In the genomic region with DNA sequence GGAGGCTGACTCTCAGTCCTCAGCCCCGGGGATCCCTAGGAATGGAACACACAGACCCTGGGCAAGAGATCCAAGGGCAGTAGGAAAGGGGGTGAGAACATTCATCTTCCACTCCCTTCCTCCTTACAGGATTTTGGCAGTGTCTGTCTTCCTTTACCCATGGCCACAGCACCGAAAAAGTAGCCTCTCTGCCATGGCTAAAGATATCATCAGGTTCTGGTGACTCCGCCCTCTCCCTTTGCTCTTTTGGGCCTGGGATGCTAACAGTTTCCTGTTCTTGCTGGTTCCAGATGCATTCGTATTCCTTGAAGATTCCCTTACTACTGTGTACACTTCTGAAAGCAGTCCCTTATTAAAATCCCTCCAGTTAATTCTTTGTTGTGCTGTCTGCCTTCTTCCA, we compare ENCODE assay signal across 23 cellular contexts. TPM values are rescaled to one million over a fixed set of nuclear protein-coding genes. Genes with fewer than 3 reads are reported as not detected.
A peak's percentile ranks its signal among the peaks of the same experiment; 100 is the strongest.
DNase-seq lines count a peak whose midpoint lies in the region; ATAC-seq and TF ChIP-seq lines count a peak whose summit lies in the region.
"Had no signal": no experiment of that assay in that cellular context is flagged by ENCODE, and none has a peak within 500 bp of the region (broad histone marks: within the 10 kb centered on the region; RNA-seq: fewer than 3 reads in every experiment).

No MANE protein-coding gene starts in this region.

- H3K36me3 Mint-ChIP-seq in chondrocyte (ENCODE audit: low read depth) = no peaks in the 10 kb centered on the region
- H3K36me3 Mint-ChIP-seq: naive thymus-derived CD4-positive, alpha-beta T cell had no signal

- CTCF ChIA-PET in mammary epithelial cell (lab: Charles Lee; ENCODE audit: low non-redundant PET) = no interaction called here

- H3K4me1 Mint-ChIP-seq in chondrocyte (ENCODE audit: low read depth) = peaks cover 23% of the 10 kb centered on the region
- H3K4me1 Mint-ChIP-seq: central memory CD8-positive, alpha-beta T cell; naive thymus-derived CD4-positive, alpha-beta T cell; stimulated activated naive CD8-positive, alpha-beta T cell treated with anti-CD3 and anti-CD28 coated beads, Interleukin-15, amount 100 ng/mL, for 72 hours had no signal

- H3K27me3 ChIP-seq in mammary epithelial cell (ENCODE audit: insufficient read depth, low read length) (no peaks in the 10 kb centered on the region), breast epithelium (no peaks in the 10 kb centered on the region), hepatocyte (no peaks in the 10 kb centered on the region), uterus (no peaks in the 10 kb centered on the region), left lung (no peaks in the 10 kb centered on the region)
- H3K27me3 ChIP-seq: BLaER1 treated with 17β-estradiol and CSF1 and Interleukin-3, amounts not matched to agents 10 nM and 100 nM; upper lobe of right lung had no signal

- TF ChIP-seq CTCF in mammary epithelial cell (conservative IDR thresholded peaks at IDR 0.05 in 1 of 2, IDR thresholded peaks at IDR 0.05 in 1 of 2; ENCODE audit: extremely low read depth in 1 of 2, insufficient read depth in 1 of 2, low read depth in 1 of 2, low read length in 2 of 2) = no peak
- TF ChIP-seq CTCF in breast epithelium (IDR thresholded peaks at IDR 0.05) = no peak
- no peak for TF ChIP-seq CTCF in hepatocyte (IDR thresholded peaks at IDR 0.05; ENCODE audit: poor library complexity)
- TF ChIP-seq CTCF in uterus (IDR thresholded peaks at IDR 0.05) = no peak
- no peak for TF ChIP-seq CTCF in left lung (IDR thresholded peaks at IDR 0.05)
- TF ChIP-seq CTCF in mucosa of descending colon (IDR thresholded peaks at IDR 0.05) = no peak
- TF ChIP-seq CTCF in chondrocyte (IDR thresholded peaks at IDR 0.05) = no peak

- BruUV-seq in mammary epithelial cell (replicated peaks; lab: Mats Ljungman, UMichigan) = no TSS peak

- dilution Hi-C loops in mammary epithelial cell (cut with HindIII; ENCODE audit: low sequenced_read_pairs) = no loop called here

- H3K9me3 Mint-ChIP-seq in chondrocyte (ENCODE audit: low read depth) = no peaks in the 10 kb centered on the region
- H3K9me3 Mint-ChIP-seq: central memory CD8-positive, alpha-beta T cell; stimulated activated naive CD8-positive, alpha-beta T cell treated with anti-CD3 and anti-CD28 coated beads, Interleukin-15, amount 100 ng/mL, for 72 hours had no signal

- H3K4me2 ChIP-seq in mammary epithelial cell (ENCODE audit: insufficient read depth, low read depth, low read length) (no peak overlapping the region), hepatocyte (no peak overlapping the region)

- H2AFZ ChIP-seq in mammary epithelial cell (ENCODE audit: low read depth, low read length) = peak overlapping the region; percentile 34
- no peak overlapping the region for H2AFZ ChIP-seq in hepatocyte

- DNase-seq in mammary epithelial cell = no peak
- no peak for DNase-seq in breast epithelium (ENCODE audit: low spot score in 2 of 2)
- peak; percentile 24 for DNase-seq in astrocyte of the hippocampus (ENCODE audit: low read depth, low spot score)
- no peak for DNase-seq in hepatocyte (ENCODE audit: low spot score)
- DNase-seq in uterus = peak in 1 of 2 donors; percentile 40
- DNase-seq in left lung = no peak
- DNase-seq in mucosa of descending colon = no peak
- no peak for DNase-seq in chondrocyte (ENCODE audit: low spot score)
- DNase-seq: 8988T; activated CD4-positive, alpha-beta T cell treated with anti-CD3 and anti-CD28 coated beads, Interleukin-2, amount 50 U/mL, for 1 hour; activated gamma-delta T cell treated with Interleukin-2 at 50 U/mL for 16 hours; lower lobe of right lung; naive thymus-derived CD4-positive, alpha-beta T cell; NCI-H1092 treated with DMSO at 0.1 percent for 48 hours; NCI-H510A; stimulated activated CD4-positive, alpha-beta T cell treated with anti-CD3 and anti-CD28 coated beads, Interleukin-4, amount 100 ng/mL, for 1 hour; stimulated activated naive CD8-positive, alpha-beta T cell treated with anti-CD3 and anti-CD28 coated beads, Interleukin-15, amount 100 ng/mL, for 72 hours; T-helper 1 cell; upper lobe of right lung had no signal

- in situ Hi-C loops in mammary epithelial cell (cut with MboI; ENCODE audit: low sequenced_read_pairs in 2 of 2) = no loop called here

- H3K9me2 ChIP-seq in hepatocyte (replicated peaks; ENCODE audit: insufficient read depth) = no peaks in the 10 kb centered on the region

- H3K27ac ChIP-seq in mammary epithelial cell (ENCODE audit: insufficient read depth, low read depth, low read length) = no peak overlapping the region
- peak overlapping the region in 1 of 2 donors; percentile 11 for H3K27ac ChIP-seq in breast epithelium
- peak overlapping the region; percentile 2 for H3K27ac ChIP-seq in hepatocyte
- peak overlapping the region; percentile 52 to 73 for H3K27ac ChIP-seq in uterus
- no peak overlapping the region for H3K27ac ChIP-seq in left lung
- H3K27ac ChIP-seq: lower lobe of right lung, upper lobe of right lung had no signal

- H3K4me1 ChIP-seq in mammary epithelial cell (ENCODE audit: insufficient read depth, low read length) (peaks cover 29% of the 10 kb centered on the region), breast epithelium (no peaks in the 10 kb centered on the region), hepatocyte (ENCODE audit: insufficient read depth) (peaks cover 16% of the 10 kb centered on the region), uterus (peaks cover 0 to 5% of the 10 kb centered on the region in 2 donors), left lung (peaks cover 0 to 6% of the 10 kb centered on the region in 2 donors), mucosa of descending colon (ENCODE audit: low read depth) (no peaks in the 10 kb centered on the region)
- H3K4me1 ChIP-seq: lower lobe of right lung had no signal

- WGBS in mammary epithelial cell (ENCODE audit: low coverage, missing lambda C conversion rate) = 79% methylated on average over 4 of the region's 4 CpGs
- WGBS in hepatocyte (ENCODE audit: low lambda C conversion rate, missing lambda C conversion rate) = 73% methylated on average over 4 of the region's 4 CpGs

- H4K20me1 ChIP-seq in mammary epithelial cell (ENCODE audit: insufficient read depth, low read length) = no peaks in the 10 kb centered on the region
- no peaks in the 10 kb centered on the region for H4K20me1 ChIP-seq in hepatocyte (ENCODE audit: insufficient read depth, poor library complexity, severe bottlenecking)
- H4K20me1 ChIP-seq: BLaER1 treated with 17β-estradiol and CSF1 and Interleukin-3, amounts not matched to agents 10 nM and 100 nM had no signal

- H3K4me3 Mint-ChIP-seq in chondrocyte (ENCODE audit: unreplicated experiment) = no peak overlapping the region
- H3K4me3 Mint-ChIP-seq: central memory CD8-positive, alpha-beta T cell; naive thymus-derived CD4-positive, alpha-beta T cell; stimulated activated naive CD8-positive, alpha-beta T cell treated with anti-CD3 and anti-CD28 coated beads, Interleukin-15, amount 100 ng/mL, for 72 hours had no signal

- H3K9ac ChIP-seq in mammary epithelial cell (ENCODE audit: insufficient read depth, low read length) = no peak overlapping the region

- no peak overlapping the region for H3K27ac Mint-ChIP-seq in chondrocyte (ENCODE audit: unreplicated experiment)
- H3K27ac Mint-ChIP-seq: naive thymus-derived CD4-positive, alpha-beta T cell; progenitor cell of endocrine pancreas; stimulated activated naive CD8-positive, alpha-beta T cell treated with anti-CD3 and anti-CD28 coated beads, Interleukin-15, amount 100 ng/mL, for 72 hours had no signal

- ATAC-seq in left lung (no peak), mucosa of descending colon (no peak)
- ATAC-seq: lower lobe of right lung; naive thymus-derived CD4-positive, alpha-beta T cell; Right ventricle myocardium inferior; stimulated activated naive CD8-positive, alpha-beta T cell treated with anti-CD3 and anti-CD28 coated beads, Interleukin-15, amount 100 ng/mL, for 72 hours; upper lobe of right lung had no signal

- TF ChIP-seq POLR2A in breast epithelium (IDR thresholded peaks at IDR 0.05) = no peak
- no peak for TF ChIP-seq POLR2A in uterus (IDR thresholded peaks at IDR 0.05)

- no peak overlapping the region for H3K4me3 ChIP-seq in mammary epithelial cell (replicated peaks in 1 of 3; ENCODE audit: insufficient read depth in 1 of 3, low read depth in 2 of 3, low read length in 3 of 3)
- no peak overlapping the region for H3K4me3 ChIP-seq in breast epithelium
- no peak overlapping the region for H3K4me3 ChIP-seq in hepatocyte
- H3K4me3 ChIP-seq in uterus = no peak overlapping the region
- no peak overlapping the region for H3K4me3 ChIP-seq in left lung
- H3K4me3 ChIP-seq in mucosa of descending colon = no peak overlapping the region
- H3K4me3 ChIP-seq: BLaER1 treated with 17β-estradiol and CSF1 and Interleukin-3, amounts not matched to agents 10 nM and 100 nM; lower lobe of right lung; upper lobe of right lung had no signal

- H3K79me2 ChIP-seq in mammary epithelial cell (ENCODE audit: insufficient read depth, low read length) (no peaks in the 10 kb centered on the region), hepatocyte (no peaks in the 10 kb centered on the region)

- H3K9me3 ChIP-seq in mammary epithelial cell (replicated peaks; ENCODE audit: insufficient read depth, low read length) = no peaks in the 10 kb centered on the region
- no peaks in the 10 kb centered on the region for H3K9me3 ChIP-seq in breast epithelium
- H3K9me3 ChIP-seq in hepatocyte (ENCODE audit: low read depth) = no peaks in the 10 kb centered on the region
- no peaks in the 10 kb centered on the region for H3K9me3 ChIP-seq in uterus
- no peaks in the 10 kb centered on the region for H3K9me3 ChIP-seq in left lung
- H3K9me3 ChIP-seq in mucosa of descending colon = no peaks in the 10 kb centered on the region
- H3K9me3 ChIP-seq: BLaER1 treated with 17β-estradiol and CSF1 and Interleukin-3, amounts not matched to agents 10 nM and 100 nM; lower lobe of right lung; upper lobe of right lung had no signal

- intact Hi-C loops in mammary epithelial cell (cut with micrococcal nuclease) = no loop called here
- intact Hi-C loops in breast epithelium (cut with DNase I; ENCODE audit: low total_unique reads) = no loop called here
- intact Hi-C loops in uterus (cut with DNase I; ENCODE audit: low total_unique reads) = no loop called here
- intact Hi-C loops in left lung (cut with DNase I) = no loop called here
- intact Hi-C loops in mucosa of descending colon (cut with DNase I, micrococcal nuclease) = no loop called here

- H3K36me3 ChIP-seq in mammary epithelial cell (ENCODE audit: insufficient read depth, low read length) (no peaks in the 10 kb centered on the region), breast epithelium (no peaks in the 10 kb centered on the region), hepatocyte (replicated peaks; ENCODE audit: insufficient read depth, low read depth) (no peaks in the 10 kb centered on the region), uterus (no peaks in the 10 kb centered on the region), left lung (no peaks in the 10 kb centered on the region), mucosa of descending colon (ENCODE audit: low read depth) (no peaks in the 10 kb centered on the region)
- H3K36me3 ChIP-seq: BLaER1 treated with 17β-estradiol and CSF1 and Interleukin-3, amounts not matched to agents 10 nM and 100 nM; lower lobe of right lung; upper lobe of right lung had no signal

- no peaks in the 10 kb centered on the region for H3K27me3 Mint-ChIP-seq in chondrocyte (ENCODE audit: low read depth)
- H3K27me3 Mint-ChIP-seq: progenitor cell of endocrine pancreas had no signal

RNA-seq across cellular contexts. Expression of a gene that starts 59.1 kb away (rescaled TPM):
- total RNA-seq in mammary epithelial cell (100 to 1,000 TPM; 114 to 184 TPM), breast epithelium (10 to 100 TPM; 12.5 to 38.7 (median 22.4) TPM), hepatocyte (44.8 and 49.6 TPM in 2 replicates), uterus (100 to 1,000 TPM in 2 of 4 donors, 10 to 100 TPM in 2; 32.4 to 264 (median 117) TPM), left lung (100 to 1,000 TPM in 1 of 2 donors, 10 to 100 TPM in 1; 75.0 to 109 TPM), mucosa of descending colon (10 to 100 TPM; 14.0 to 41.0 (median 23.4) TPM), chondrocyte (177 to 287 TPM (median 260 TPM) in 3 replicates)
- polyA plus RNA-seq in mammary epithelial cell (46.7 TPM), hepatocyte (31.3 and 42.2 TPM in 2 replicates)
- polyA minus RNA-seq in mammary epithelial cell = 258 TPM
- polyA plus RNA-seq: naive thymus-derived CD4-positive, alpha-beta T cell had no signal

Comparison
In these comparisons a context has a peak if more than half of its experiments do, and no peak if none do; other contexts are left out.
1. H3K27ac ChIP-seq: peak in hepatocyte (single experiment) and uterus (2 of 2); none in mammary epithelial cell (single experiment) and left lung (0 of 2).